In the genomic region with DNA sequence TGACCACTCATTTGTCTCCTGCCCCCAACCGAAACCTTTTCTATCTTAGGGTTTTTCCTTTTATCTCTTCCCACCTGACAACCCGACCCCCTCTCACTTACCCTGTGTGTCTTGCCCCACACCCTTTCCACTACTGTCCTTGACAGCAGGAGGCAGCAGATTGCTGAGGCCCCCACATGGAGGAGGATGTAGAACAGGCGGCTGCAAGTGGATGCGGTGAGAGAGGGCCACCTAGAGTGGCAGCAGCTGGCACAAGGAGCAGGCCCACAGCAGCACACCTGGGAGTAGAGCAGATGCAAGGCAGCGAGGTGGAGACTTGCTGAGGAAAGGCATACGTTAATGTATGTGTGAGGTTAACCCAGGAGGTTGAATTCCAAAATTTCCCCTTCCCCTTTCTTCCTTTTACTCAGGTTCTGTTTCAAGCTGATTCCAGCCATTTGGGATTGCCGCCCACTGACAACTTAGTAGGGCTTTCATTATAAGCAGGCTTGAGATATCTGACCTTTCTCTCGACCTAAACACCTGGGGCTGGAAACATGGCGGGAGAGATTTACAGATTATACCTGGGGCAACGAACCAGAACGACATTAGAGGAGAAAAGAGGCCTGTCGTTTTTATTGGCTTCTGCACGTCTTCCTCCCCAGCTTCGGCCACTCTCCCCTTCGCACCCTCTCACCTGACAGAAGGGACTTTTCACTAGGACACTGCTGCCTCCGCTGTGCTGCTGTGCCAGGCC, we compare ENCODE assay signal across 1 cellular context.
A peak's percentile ranks its signal among the peaks of the same experiment; 100 is the strongest.
TF ChIP-seq lines count a peak whose summit lies in the region.

No MANE protein-coding gene starts in this region.

TF ChIP-seq in HEK293, 187 proteins besides CTCF, POLR2A, EP300 and RAD21 (continued from another document):
- TF ChIP-seq, protein P1, sequence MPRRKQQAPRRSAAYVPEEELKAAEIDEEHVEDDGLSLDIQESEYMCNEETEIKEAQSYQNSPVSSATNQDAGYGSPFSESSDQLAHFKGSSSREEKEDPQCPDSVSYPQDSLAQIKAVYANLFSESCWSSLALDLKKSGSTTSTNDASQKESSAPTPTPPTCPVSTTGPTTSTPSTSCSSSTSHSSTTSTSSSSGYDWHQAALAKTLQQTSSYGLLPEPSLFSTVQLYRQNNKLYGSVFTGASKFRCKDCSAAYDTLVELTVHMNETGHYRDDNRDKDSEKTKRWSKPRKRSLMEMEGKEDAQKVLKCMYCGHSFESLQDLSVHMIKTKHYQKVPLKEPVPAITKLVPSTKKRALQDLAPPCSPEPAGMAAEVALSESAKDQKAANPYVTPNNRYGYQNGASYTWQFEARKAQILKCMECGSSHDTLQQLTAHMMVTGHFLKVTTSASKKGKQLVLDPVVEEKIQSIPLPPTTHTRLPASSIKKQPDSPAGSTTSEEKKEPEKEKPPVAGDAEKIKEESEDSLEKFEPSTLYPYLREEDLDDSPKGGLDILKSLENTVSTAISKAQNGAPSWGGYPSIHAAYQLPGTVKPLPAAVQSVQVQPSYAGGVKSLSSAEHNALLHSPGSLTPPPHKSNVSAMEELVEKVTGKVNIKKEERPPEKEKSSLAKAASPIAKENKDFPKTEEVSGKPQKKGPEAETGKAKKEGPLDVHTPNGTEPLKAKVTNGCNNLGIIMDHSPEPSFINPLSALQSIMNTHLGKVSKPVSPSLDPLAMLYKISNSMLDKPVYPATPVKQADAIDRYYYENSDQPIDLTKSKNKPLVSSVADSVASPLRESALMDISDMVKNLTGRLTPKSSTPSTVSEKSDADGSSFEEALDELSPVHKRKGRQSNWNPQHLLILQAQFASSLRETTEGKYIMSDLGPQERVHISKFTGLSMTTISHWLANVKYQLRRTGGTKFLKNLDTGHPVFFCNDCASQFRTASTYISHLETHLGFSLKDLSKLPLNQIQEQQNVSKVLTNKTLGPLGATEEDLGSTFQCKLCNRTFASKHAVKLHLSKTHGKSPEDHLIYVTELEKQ (tag by site-specific recombination; IDR thresholded peaks at IDR 0.05; ENCODE audit: borderline replicate concordance) = no peak
- TF ChIP-seq, protein P2, sequence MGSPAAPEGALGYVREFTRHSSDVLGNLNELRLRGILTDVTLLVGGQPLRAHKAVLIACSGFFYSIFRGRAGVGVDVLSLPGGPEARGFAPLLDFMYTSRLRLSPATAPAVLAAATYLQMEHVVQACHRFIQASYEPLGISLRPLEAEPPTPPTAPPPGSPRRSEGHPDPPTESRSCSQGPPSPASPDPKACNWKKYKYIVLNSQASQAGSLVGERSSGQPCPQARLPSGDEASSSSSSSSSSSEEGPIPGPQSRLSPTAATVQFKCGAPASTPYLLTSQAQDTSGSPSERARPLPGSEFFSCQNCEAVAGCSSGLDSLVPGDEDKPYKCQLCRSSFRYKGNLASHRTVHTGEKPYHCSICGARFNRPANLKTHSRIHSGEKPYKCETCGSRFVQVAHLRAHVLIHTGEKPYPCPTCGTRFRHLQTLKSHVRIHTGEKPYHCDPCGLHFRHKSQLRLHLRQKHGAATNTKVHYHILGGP (tag by site-specific recombination; IDR thresholded peaks at IDR 0.05) = no peak
- TF ChIP-seq ZNF416 (tag by site-specific recombination; IDR thresholded peaks at IDR 0.05) = no peak
- TF ChIP-seq ZNF571 (tag by site-specific recombination; IDR thresholded peaks at IDR 0.05) = no peak
- TF ChIP-seq ZFP3 (tag by site-specific recombination; IDR thresholded peaks at IDR 0.05; ENCODE audit: low read depth) = no peak
- no peak for TF ChIP-seq ZBTB10 (tag by site-specific recombination; IDR thresholded peaks at IDR 0.05)
- no peak for TF ChIP-seq ZNF221 (tag by site-specific recombination; IDR thresholded peaks at IDR 0.05; ENCODE audit: borderline replicate concordance)
- no peak for TF ChIP-seq ZNF19 (tag by site-specific recombination; IDR thresholded peaks at IDR 0.05; ENCODE audit: low read depth)
- TF ChIP-seq ZNF843 (tag by site-specific recombination; IDR thresholded peaks at IDR 0.05) = no peak
- no peak for TF ChIP-seq GLIS2 (tag by site-specific recombination; IDR thresholded peaks at IDR 0.05)
- TF ChIP-seq YY1 (tag by site-specific recombination; IDR thresholded peaks at IDR 0.05) = no peak
- peak; percentile 59 for TF ChIP-seq ZIC2 (tag by site-specific recombination; IDR thresholded peaks at IDR 0.05)
- TF ChIP-seq ZNF398 (tag by site-specific recombination; IDR thresholded peaks at IDR 0.05) = no peak
- TF ChIP-seq PRDM1 (tag by site-specific recombination; IDR thresholded peaks at IDR 0.05) = peak; percentile 51; the same call in 1 of the 2 replicates
